In the genomic region with DNA sequence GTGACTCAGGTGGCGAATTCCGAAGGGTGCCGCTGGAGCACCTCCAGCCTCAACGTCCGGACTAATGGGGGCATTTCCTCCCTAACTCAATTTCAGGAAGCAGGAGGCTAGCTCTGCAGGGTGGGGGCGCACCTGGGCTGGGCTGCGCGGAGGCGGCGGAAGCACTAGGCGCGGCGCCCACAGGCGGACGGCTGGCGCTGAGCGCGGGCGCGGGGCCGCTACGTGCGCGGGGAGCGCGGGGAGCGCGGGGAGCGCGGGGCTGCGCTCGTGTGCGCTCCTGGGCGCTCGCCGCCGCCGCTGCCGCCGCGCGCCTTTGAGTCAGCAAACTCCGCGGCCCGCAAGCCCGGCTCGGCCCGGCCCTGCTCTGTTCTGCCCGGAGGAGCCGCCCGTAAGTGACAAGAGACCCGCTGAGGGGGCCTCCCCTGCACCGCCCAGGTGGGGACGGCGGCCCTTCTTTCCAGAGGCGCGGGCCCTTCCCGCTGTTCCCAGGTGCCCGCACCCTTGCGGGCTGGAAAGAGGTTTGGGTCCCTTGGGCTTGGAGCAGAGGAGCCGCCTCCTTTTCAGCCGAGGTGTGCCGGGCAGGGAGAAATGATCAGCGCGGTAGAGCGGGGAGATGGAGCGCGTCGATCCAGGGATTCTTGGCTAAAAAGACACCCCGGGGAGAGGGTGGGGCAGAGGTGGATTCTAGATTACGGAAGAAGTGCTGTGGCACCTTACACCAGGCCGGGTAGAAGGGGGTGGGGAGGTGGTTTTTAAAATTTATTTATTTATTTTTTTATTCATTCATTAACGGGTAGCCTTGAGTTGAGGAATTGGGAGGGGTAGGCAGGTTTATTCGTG, we compare ENCODE assay signal across 8 cellular contexts. TPM values are rescaled to one million over a fixed set of nuclear protein-coding genes. Genes with fewer than 3 reads are reported as not detected.
DNase-seq lines count a peak whose midpoint lies in the region; ATAC-seq and TF ChIP-seq lines count a peak whose summit lies in the region.

A gene with protein sequence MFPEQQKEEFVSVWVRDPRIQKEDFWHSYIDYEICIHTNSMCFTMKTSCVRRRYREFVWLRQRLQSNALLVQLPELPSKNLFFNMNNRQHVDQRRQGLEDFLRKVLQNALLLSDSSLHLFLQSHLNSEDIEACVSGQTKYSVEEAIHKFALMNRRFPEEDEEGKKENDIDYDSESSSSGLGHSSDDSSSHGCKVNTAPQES (plus strand): TSS at position 164 of the 840 bp plus-strand sequence. CDS start 54,581 bp downstream, outside the sequence.

- peak within 1 kb of the TSS; percentile 65 to 75 (median 67) for H3K4me3 ChIP-seq in right lobe of liver

- 6% methylated on average over 20 of the region's 74 CpGs for WGBS in right lobe of liver (ENCODE audit: insufficient coverage, low coverage, low lambda C conversion rate, missing lambda C conversion rate)

- H3K27ac Mint-ChIP-seq in activated B cell treated with CpG ODN at 0.5 μM for 24 hours: peak within 1 kb of the TSS; percentile 95
- peak within 1 kb of the TSS; percentile 97 for H3K27ac Mint-ChIP-seq in central memory CD8-positive, alpha-beta T cell (ENCODE audit: low read depth)

- no peaks in the 10 kb centered on the region for H3K9me3 Mint-ChIP-seq in activated B cell treated with CpG ODN at 0.5 μM for 24 hours
- no peaks in the 10 kb centered on the region for H3K9me3 Mint-ChIP-seq in central memory CD8-positive, alpha-beta T cell

- H3K36me3 Mint-ChIP-seq in activated B cell treated with CpG ODN at 0.5 μM for 24 hours (ENCODE audit: low read depth): peaks cover 25% of the 10 kb centered on the region
- peaks cover 11% of the 10 kb centered on the region for H3K36me3 Mint-ChIP-seq in central memory CD8-positive, alpha-beta T cell (ENCODE audit: insufficient read depth)

- no peaks in the 10 kb centered on the region for H3K27me3 Mint-ChIP-seq in activated B cell treated with CpG ODN at 0.5 μM for 24 hours
- no peaks in the 10 kb centered on the region for H3K27me3 Mint-ChIP-seq in central memory CD8-positive, alpha-beta T cell

- TF ChIP-seq CTCF in activated B cell treated with CpG ODN at 0.5 μM for 24 hours (IDR thresholded peaks at IDR 0.05) (no peak), right lobe of liver (IDR thresholded peaks at IDR 0.05) (peak; percentile 37 to 58 (median 46))

- peaks cover 0 to 8% (median 3%) of the 10 kb centered on the region in 4 donors for H3K4me1 ChIP-seq in right lobe of liver

- H3K27ac ChIP-seq in right lobe of liver: peak within 1 kb of the TSS; percentile 75 to 96 (median 84)

- TF ChIP-seq POLR2A in GM15510 (IDR thresholded peaks at IDR 0.05; ENCODE audit: borderline replicate concordance, extremely low read depth, insufficient read length) (peak; percentile 53), right lobe of liver (IDR thresholded peaks at IDR 0.05) (peak; percentile 84)

- no peaks in the 10 kb centered on the region for H3K9me3 ChIP-seq in right lobe of liver

- ATAC-seq in HG02870 (IDR thresholded peaks at IDR 0.05; ENCODE audit: unreplicated experiment): peak; percentile 52
- peak; percentile 77 for ATAC-seq in activated B cell treated with CpG ODN at 0.5 μM for 24 hours (ENCODE audit: low read depth)
- ATAC-seq in central memory CD8-positive, alpha-beta T cell (replicated peaks; ENCODE audit: extremely low read depth, poor library complexity, severe bottlenecking): peak; percentile 52
- ATAC-seq in right lobe of liver: peak; percentile 79 to 94 (median 90)

- POLR2A ChIA-PET in activated B cell treated with CpG ODN at 0.5 μM for 24 hours (lab: Charles Lee): interaction anchor here (0.6 to 10.3 kb wide), 11 partner anchors 39 to 208 kb away, joined by 3 to 91 read pairs (median 5); a partner anchor contains a TSS

- DNase-seq in NCI-H1694 treated with DMSO at 0.1 percent for 48 hours (lab: John Stamatoyannopoulos, UW) (peak; percentile 50), activated B cell treated with CpG ODN at 0.5 μM for 24 hours (peak; percentile 76), right lobe of liver (peak; percentile 81 to 84 (median 84)), GOT3 (lab: John Stamatoyannopoulos, UW) (no peak)
- peak; percentile 48 to 54 for DNase-seq in central memory CD8-positive, alpha-beta T cell (ENCODE audit: low spot score in 2 of 2)
- peak; percentile 42 to 53 for DNase-seq in stimulated activated CD4-positive, alpha-beta T cell treated with anti-CD3 and anti-CD28 coated beads, Interleukin-4, amount 100 ng/mL, for 48 hours (ENCODE audit: low read depth in 2 of 2)

- no peaks in the 10 kb centered on the region for H3K36me3 ChIP-seq in right lobe of liver

- peaks cover 51% of the 10 kb centered on the region for H3K4me1 Mint-ChIP-seq in activated B cell treated with CpG ODN at 0.5 μM for 24 hours
- H3K4me1 Mint-ChIP-seq in central memory CD8-positive, alpha-beta T cell: peaks cover 42% of the 10 kb centered on the region

- intact Hi-C loops in activated B cell treated with CpG ODN at 0.5 μM for 24 hours (cut with micrococcal nuclease): loop anchor here (1.0 to 5.0 kb wide), 12 partner anchors 14 to 870 kb away; a partner anchor contains a TSS
- intact Hi-C loops in right lobe of liver (cut with DNase I): loop anchor here in 1 of 2 donors (10.0 kb wide), 1 partner anchor 53 kb away; no protein-coding TSS in a partner anchor

- H3K4me3 Mint-ChIP-seq in activated B cell treated with CpG ODN at 0.5 μM for 24 hours: peak within 1 kb of the TSS; percentile 92
- peak within 1 kb of the TSS; percentile 90 for H3K4me3 Mint-ChIP-seq in central memory CD8-positive, alpha-beta T cell

- no peaks in the 10 kb centered on the region for H3K27me3 ChIP-seq in right lobe of liver

- CTCF ChIA-PET in activated B cell treated with CpG ODN at 0.5 μM for 24 hours (lab: Charles Lee): interaction anchor here (0.9 to 5.3 kb wide), 12 partner anchors 10 to 399 kb away, joined by 3 to 57 read pairs (median 4); a partner anchor contains a TSS

RNA-seq across cellular contexts. Expression of the gene that starts here (rescaled TPM):
- total RNA-seq in activated B cell treated with CpG ODN at 0.5 μM for 24 hours: 28.9 and 32.3 TPM in 2 replicates
- 10 to 100 TPM; 10.1 to 59.0 (median 37.7) TPM for total RNA-seq in right lobe of liver
